In genomic region chr5:150758534-150759333, GRCh38 we compare ENCODE assay signal across 8 cellular contexts. TPM values are rescaled to one million over a fixed set of nuclear protein-coding genes. Genes with fewer than 3 reads are reported as not detected.
A peak's percentile ranks its signal among the peaks of the same experiment; 100 is the strongest.
DNase-seq lines count a peak whose midpoint lies in the region; ATAC-seq lines count a peak whose summit lies in the region.

DCTN4 (minus strand) TSS chr5:150759017; CDS start chr5:150758993, 24 bp downstream.

- ATAC-seq in GM19397 (IDR thresholded peaks at IDR 0.05; ENCODE audit: unreplicated experiment) (peak; percentile 94), HG03565 (IDR thresholded peaks at IDR 0.05; ENCODE audit: unreplicated experiment) (peak; percentile 93), left lobe of liver (peak; percentile 92)

- DNase-seq in CD1c-positive myeloid dendritic cell (ENCODE audit: extremely low spot score) (peak; percentile 98), NCI-H748 treated with DMSO at 0.1 percent for 48 hours (lab: John Stamatoyannopoulos, UW) (peak; percentile 98), dermis blood vessel endothelial cell (peak; percentile 99), left lobe of liver (ENCODE audit: low spot score) (peak; percentile 96)
- DNase-seq in activated CD4-positive, alpha-beta T cell treated with anti-CD3 and anti-CD28 coated beads, Interleukin-2, amount 50 U/mL, for 24 hours (ENCODE audit: low read depth in 1 of 2, low spot score in 1 of 2) = peak; percentile 87 to 92
- DNase-seq in stimulated activated CD4-positive, alpha-beta T cell treated with anti-CD3 and anti-CD28 coated beads, Interleukin-2, amount 100 ng/mL, for 4 hours (ENCODE audit: low read depth) = peak; percentile 89

RNA-seq across cellular contexts. Expression of gene DCTN4, which starts in this region (rescaled TPM):
- 33.7 and 48.0 TPM in 2 replicates for total RNA-seq in dermis blood vessel endothelial cell
- 23.1 TPM for total RNA-seq in left lobe of liver

Comparison
In these comparisons a context has a peak if more than half of its experiments do, and no peak if none do; other contexts are left out.
1. Peak in every context shown above with its lines: DNase-seq and ATAC-seq.